ENCODE assay signal across 2 cellular contexts in the genomic region with DNA sequence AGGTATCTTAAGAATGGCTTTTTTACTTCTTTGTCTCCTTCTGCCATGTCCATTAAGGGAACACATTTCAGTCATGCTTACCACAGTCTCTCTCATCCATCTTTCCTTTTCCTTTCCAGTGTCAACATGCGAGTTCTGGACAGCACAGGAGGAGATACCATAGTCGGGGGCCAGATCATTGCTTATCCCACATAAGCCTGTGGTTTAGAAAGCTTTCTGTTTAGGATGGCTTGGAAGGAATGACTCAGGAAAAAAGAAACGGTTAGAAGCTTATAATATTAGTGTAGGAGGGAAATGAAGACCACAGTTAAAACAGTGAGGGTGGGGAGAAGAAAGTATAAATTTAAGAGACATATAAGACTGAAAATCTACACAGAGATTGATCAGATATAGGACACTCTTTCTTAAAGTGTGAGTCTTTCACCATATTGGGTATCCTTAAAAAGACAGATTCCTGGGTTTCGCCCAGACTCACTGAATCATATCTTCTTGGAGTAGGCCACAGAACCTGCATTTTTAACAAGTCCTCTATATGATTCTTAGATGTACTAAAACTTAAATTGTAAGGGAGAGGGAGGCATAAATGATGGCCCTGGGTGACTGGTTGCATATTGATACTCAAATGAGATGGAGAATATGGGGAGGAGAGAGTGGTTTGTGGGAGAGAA.
TF ChIP-seq lines count a peak whose summit lies in the region.

No MANE protein-coding gene starts in this region.

TF ChIP-seq in SK-N-SH, 30 proteins besides CTCF, POLR2A, EP300 and RAD21 (continued from another document):
- TF ChIP-seq NFIC (IDR thresholded peaks at IDR 0.05; ENCODE audit: borderline replicate concordance) (no peak), YY1 (IDR thresholded peaks at IDR 0.05; ENCODE audit: low read depth) (no peak), ELF1 (IDR thresholded peaks at IDR 0.05) (no peak)

TF ChIP-seq in SK-N-SH treated with all-trans-retinoic acid at 6 μM for 48 hours, 23 proteins besides CTCF, POLR2A, EP300 and RAD21 (continued from another document):
- TF ChIP-seq ARNTL (CRISPR knock-in tag; IDR thresholded peaks at IDR 0.05; ENCODE audit: borderline replicate concordance, low read depth) (no peak), ZFP30 (CRISPR knock-in tag; IDR thresholded peaks at IDR 0.05) (no peak), GLIS3 (CRISPR knock-in tag; IDR thresholded peaks at IDR 0.05) (no peak)
- TF ChIP-seq, protein P1, sequence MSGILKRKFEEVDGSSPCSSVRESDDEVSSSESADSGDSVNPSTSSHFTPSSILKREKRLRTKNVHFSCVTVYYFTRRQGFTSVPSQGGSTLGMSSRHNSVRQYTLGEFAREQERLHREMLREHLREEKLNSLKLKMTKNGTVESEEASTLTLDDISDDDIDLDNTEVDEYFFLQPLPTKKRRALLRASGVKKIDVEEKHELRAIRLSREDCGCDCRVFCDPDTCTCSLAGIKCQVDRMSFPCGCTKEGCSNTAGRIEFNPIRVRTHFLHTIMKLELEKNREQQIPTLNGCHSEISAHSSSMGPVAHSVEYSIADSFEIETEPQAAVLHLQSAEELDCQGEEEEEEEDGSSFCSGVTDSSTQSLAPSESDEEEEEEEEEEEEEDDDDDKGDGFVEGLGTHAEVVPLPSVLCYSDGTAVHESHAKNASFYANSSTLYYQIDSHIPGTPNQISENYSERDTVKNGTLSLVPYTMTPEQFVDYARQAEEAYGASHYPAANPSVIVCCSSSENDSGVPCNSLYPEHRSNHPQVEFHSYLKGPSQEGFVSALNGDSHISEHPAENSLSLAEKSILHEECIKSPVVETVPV (CRISPR knock-in tag; IDR thresholded peaks at IDR 0.05) = no peak
